1 cellular context compared by ENCODE assay signal in the genomic region with DNA sequence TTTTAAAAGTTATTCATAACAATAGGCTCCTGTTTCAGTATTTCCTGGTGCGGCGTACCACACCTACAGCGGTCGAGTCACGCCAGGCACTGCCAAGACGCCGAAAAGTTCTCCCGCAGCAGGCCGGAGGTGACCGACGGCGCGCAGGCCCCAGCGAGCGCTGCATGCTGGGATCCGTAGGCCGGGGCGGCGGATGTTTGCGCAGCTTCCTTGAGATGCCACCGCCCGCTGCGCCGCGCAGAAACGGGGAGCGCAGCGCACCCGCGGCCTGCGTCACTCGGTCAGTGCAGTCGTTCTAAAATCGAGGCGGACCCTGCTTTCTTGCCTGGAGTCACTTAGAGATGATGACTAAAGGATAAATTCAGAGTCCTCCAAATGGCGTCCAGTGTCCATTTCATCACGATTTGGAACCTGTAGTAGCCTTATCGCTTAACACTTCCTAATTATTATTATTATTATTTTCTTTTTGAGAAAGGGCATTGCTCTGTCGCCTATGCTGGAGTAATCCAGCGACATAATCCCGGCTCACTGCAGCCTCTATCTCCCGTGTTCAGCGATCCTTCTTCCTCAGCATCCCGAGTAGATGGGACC.
TF ChIP-seq lines count a peak whose summit lies in the region.

No MANE protein-coding gene starts in this region.

TF ChIP-seq in HEK293, 187 proteins besides CTCF, POLR2A, EP300 and RAD21 (continued from another document):
- TF ChIP-seq HIC1 (tag by site-specific recombination; IDR thresholded peaks at IDR 0.05) (no peak), ZNF510 (tag by site-specific recombination; IDR thresholded peaks at IDR 0.05; ENCODE audit: insufficient replicate concordance) (no peak), ZBTB10 (tag by site-specific recombination; IDR thresholded peaks at IDR 0.05) (peak; percentile 59; the same call in 1 of the 2 replicates), ZNF311 (tag by site-specific recombination; IDR thresholded peaks at IDR 0.05; ENCODE audit: borderline replicate concordance) (no peak), ZNF624 (tag by site-specific recombination; IDR thresholded peaks at IDR 0.05) (no peak), ZNF184 (tag by site-specific recombination; IDR thresholded peaks at IDR 0.05) (no peak), ZNF518A (tag by site-specific recombination; conservative IDR thresholded peaks at IDR 0.05; ENCODE audit: low read depth) (0 out of 2 replicates have a peak, but pooled peaks have one; percentile 14), ZNF324 (tag by site-specific recombination; IDR thresholded peaks at IDR 0.05) (no peak), REPIN1 (tag by site-specific recombination; IDR thresholded peaks at IDR 0.05; ENCODE audit: low read depth) (peak; percentile 79)
